In genomic region chr6:132511159-132511835, GRCh38 we compare ENCODE assay signal across 1 cellular context.
TF ChIP-seq lines count a peak whose summit lies in the region.

No MANE protein-coding gene starts in this region.

TF ChIP-seq in GM12878, 131 proteins besides CTCF, POLR2A, EP300 and RAD21 (continues in another document):
- no peak for TF ChIP-seq E4F1 (IDR thresholded peaks at IDR 0.05; ENCODE audit: borderline replicate concordance, partially characterized antibody)
- TF ChIP-seq MAX (IDR thresholded peaks at IDR 0.05; ENCODE audit: low read depth, low read length): peak; percentile 78
- no peak; the same call in 1 of the 2 replicates for TF ChIP-seq RUNX3 (IDR thresholded peaks at IDR 0.05; ENCODE audit: low read length)
- no peak for TF ChIP-seq NBN (IDR thresholded peaks at IDR 0.05)
- no peak for TF ChIP-seq CEBPZ (IDR thresholded peaks at IDR 0.05; ENCODE audit: low read depth, low read length)
- TF ChIP-seq KLF5 (IDR thresholded peaks at IDR 0.05; ENCODE audit: partially characterized antibody): no peak
- TF ChIP-seq RAD51 (IDR thresholded peaks at IDR 0.05): peak; percentile 94
- TF ChIP-seq TCF3 (IDR thresholded peaks at IDR 0.05; ENCODE audit: borderline replicate concordance, insufficient read depth, low read depth, low read length): no peak
- TF ChIP-seq ZNF687 (IDR thresholded peaks at IDR 0.05): peak; percentile 59; the same call in 1 of the 2 replicates
- TF ChIP-seq POU2F2 (IDR thresholded peaks at IDR 0.05; ENCODE audit: borderline replicate concordance, low read depth, low read length): no peak
- TF ChIP-seq CBX3 (IDR thresholded peaks at IDR 0.05; ENCODE audit: borderline replicate concordance, low read depth): no peak
- TF ChIP-seq IKZF2 (IDR thresholded peaks at IDR 0.05): peak; percentile 27 to 45; a peak in 2 of 4 replicates
- TF ChIP-seq POLR2AphosphoS2 (IDR thresholded peaks at IDR 0.05; ENCODE audit: low read depth, low read length): no peak
- no peak for TF ChIP-seq ZBED1 (IDR thresholded peaks at IDR 0.05; ENCODE audit: borderline replicate concordance)
- no peak for TF ChIP-seq ETV6 (conservative IDR thresholded peaks at IDR 0.05 in 1 of 2, IDR thresholded peaks at IDR 0.05 in 1 of 2; ENCODE audit: borderline replicate concordance in 1 of 2, low read depth in 1 of 2)
- TF ChIP-seq TBL1XR1 (IDR thresholded peaks at IDR 0.05; ENCODE audit: low read depth, low read length): no peak
- peak; percentile 63 to 80; a peak in 3 of 4 replicates for TF ChIP-seq BHLHE40 (IDR thresholded peaks at IDR 0.05; ENCODE audit: borderline replicate concordance in 1 of 2, low read depth in 2 of 2, low read length in 1 of 2)
- TF ChIP-seq ESRRA (IDR thresholded peaks at IDR 0.05; ENCODE audit: low read length): no peak
- no peak for TF ChIP-seq BRCA1 (IDR thresholded peaks at IDR 0.05; ENCODE audit: low read depth, low read length)
- TF ChIP-seq SREBF1 (IDR thresholded peaks at IDR 0.05; ENCODE audit: low read length): no peak
- TF ChIP-seq ZSCAN29 (IDR thresholded peaks at IDR 0.05): no peak
- no peak for TF ChIP-seq CBX5 (IDR thresholded peaks at IDR 0.05; ENCODE audit: low read depth)
- TF ChIP-seq RELA (IDR thresholded peaks at IDR 0.05; ENCODE audit: borderline replicate concordance, partially characterized antibody): no peak
- TF ChIP-seq USF1 (IDR thresholded peaks at IDR 0.05; ENCODE audit: borderline replicate concordance, extremely low read length, insufficient read depth, low read depth, low read length): peak; percentile 45
- TF ChIP-seq ZNF207 (IDR thresholded peaks at IDR 0.05; ENCODE audit: borderline replicate concordance): no peak
- TF ChIP-seq E2F4 (IDR thresholded peaks at IDR 0.05; ENCODE audit: low read depth, low read length): no peak
- no peak for TF ChIP-seq CREB1 (IDR thresholded peaks at IDR 0.05; ENCODE audit: low read depth)
- TF ChIP-seq BCL11A (IDR thresholded peaks at IDR 0.05; ENCODE audit: low read depth, low read length): no peak
- TF ChIP-seq ATF7 (IDR thresholded peaks at IDR 0.05; ENCODE audit: low read depth): no peak
- TF ChIP-seq HCFC1 (IDR thresholded peaks at IDR 0.05; ENCODE audit: low read length): no peak
- no peak for TF ChIP-seq PML (IDR thresholded peaks at IDR 0.05; ENCODE audit: low read length)
- TF ChIP-seq MTA2 (IDR thresholded peaks at IDR 0.05; ENCODE audit: low read depth): no peak
- TF ChIP-seq MYB (IDR thresholded peaks at IDR 0.05; ENCODE audit: borderline replicate concordance, low read depth, low read length): no peak
- no peak for TF ChIP-seq CHD4 (IDR thresholded peaks at IDR 0.05)
- TF ChIP-seq NFXL1 (IDR thresholded peaks at IDR 0.05; ENCODE audit: borderline replicate concordance): no peak
- no peak for TF ChIP-seq ZBTB4 (CRISPR knock-in tag; IDR thresholded peaks at IDR 0.05)
- TF ChIP-seq JUNB (IDR thresholded peaks at IDR 0.05): no peak
- TF ChIP-seq ZNF592 (IDR thresholded peaks at IDR 0.05): no peak
- TF ChIP-seq RELB (IDR thresholded peaks at IDR 0.05; ENCODE audit: low read depth): 0 out of 2 replicates have a peak, but pooled peaks have one; percentile 29
- TF ChIP-seq IKZF1 (conservative IDR thresholded peaks at IDR 0.05): peak; percentile 59; the same call in 1 of the 2 replicates
